14 cellular contexts compared by ENCODE assay signal in genomic region chr1:29531596-29531995, GRCh38.
DNase-seq lines count a peak whose midpoint lies in the region; ATAC-seq and TF ChIP-seq lines count a peak whose summit lies in the region.
"Had no signal": no experiment of that assay in that cellular context is flagged by ENCODE, and none has a peak within 500 bp of the region (broad histone marks: within the 10 kb centered on the region; RNA-seq: fewer than 3 reads in every experiment).

No MANE protein-coding gene starts in this region.

- peaks cover 16% of the 10 kb centered on the region for H3K9me3 ChIP-seq in suprapubic skin

- H3K27ac ChIP-seq in suprapubic skin: no peak overlapping the region

- H3K4me3 ChIP-seq in suprapubic skin: no peak overlapping the region

- DNase-seq in activated effector memory CD4-positive, alpha-beta T cell treated with anti-CD3 and anti-CD28 coated beads, Interleukin-2, amount 50 U/mL, for 16 hours: peak; percentile 12
- no peak for DNase-seq in activated effector memory CD4-positive, alpha-beta T cell treated with Interleukin-2 at 50 U/mL for 16 hours
- DNase-seq in ecto neural progenitor cell (ENCODE audit: low spot score): peak; percentile 15
- DNase-seq in mesenteric fat pad (ENCODE audit: low spot score): peak; percentile 53
- DNase-seq in suprapubic skin (ENCODE audit: low spot score in 2 of 2): peak; percentile 11 to 54
- no peak for DNase-seq in kidney glomerular epithelial cell (lab: John Stamatoyannopoulos, UW)
- DNase-seq: ACHN; C1 segment of cervical spinal cord; CD4-positive, alpha-beta T cell; DMS79 treated with DMSO at 0.1 percent for 48 hours; EL had no signal

- H3K36me3 ChIP-seq in suprapubic skin: no peaks in the 10 kb centered on the region

- no peaks in the 10 kb centered on the region for H3K4me1 ChIP-seq in suprapubic skin

- ATAC-seq in HG02678 (IDR thresholded peaks at IDR 0.05; ENCODE audit: unreplicated experiment): no peak
- no peak for ATAC-seq in GM21381 (IDR thresholded peaks at IDR 0.05; ENCODE audit: unreplicated experiment)
- ATAC-seq: HCT116 had no signal

- no peak for TF ChIP-seq POLR2A in suprapubic skin (IDR thresholded peaks at IDR 0.05)

- WGBS in suprapubic skin: 83% methylated on average over 2 of the region's 2 CpGs

- TF ChIP-seq EP300 in suprapubic skin (IDR thresholded peaks at IDR 0.05): no peak

- H3K27me3 ChIP-seq in suprapubic skin: peaks cover 6% of the 10 kb centered on the region

- TF ChIP-seq CTCF in suprapubic skin (IDR thresholded peaks at IDR 0.05): no peak

Comparison
In these comparisons a context has a peak if more than half of its experiments do, and no peak if none do; other contexts are left out.
1. DNase-seq: peak in activated effector memory CD4-positive, alpha-beta T cell treated with anti-CD3 and anti-CD28 coated beads, Interleukin-2, amount 50 U/mL, for 16 hours (single experiment), ecto neural progenitor cell (single experiment), mesenteric fat pad (single experiment) and suprapubic skin (2 of 2); none in activated effector memory CD4-positive, alpha-beta T cell treated with Interleukin-2 at 50 U/mL for 16 hours (single experiment) and kidney glomerular epithelial cell (single experiment).